21 cellular contexts compared by ENCODE assay signal in the genomic region with DNA sequence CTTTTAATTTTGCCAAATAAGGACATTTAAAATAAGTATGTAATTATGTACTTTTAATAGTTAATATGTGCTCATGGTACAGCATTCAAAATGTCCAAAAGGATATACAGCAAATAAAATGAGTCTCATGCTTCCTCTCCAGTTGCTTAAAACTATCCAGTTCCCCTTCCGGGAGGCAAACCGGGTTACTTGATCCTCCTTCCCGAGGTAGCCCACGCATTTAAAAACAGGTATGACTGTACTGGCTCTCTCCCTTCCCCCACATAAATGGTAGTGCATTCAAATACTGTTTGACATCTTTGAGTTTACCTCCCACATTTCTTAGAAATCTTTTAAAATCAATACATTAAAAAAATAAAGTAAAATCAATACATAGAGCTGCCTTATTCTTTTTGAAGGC.
"Had no signal": no experiment of that assay in that cellular context is flagged by ENCODE, and none has a peak within 500 bp of the region (broad histone marks: within the 10 kb centered on the region; RNA-seq: fewer than 3 reads in every experiment).

No MANE protein-coding gene starts in this region.

- H3K27me3 ChIP-seq: breast epithelium, right atrium auricular region, upper lobe of right lung had no signal

- H3K4me3 ChIP-seq: breast epithelium, coronary artery, lung, right atrium auricular region, upper lobe of right lung had no signal

- H3K27ac Mint-ChIP-seq: activated naive CD4-positive, alpha-beta T cell treated with anti-CD3 and anti-CD28 coated beads for 36 hours; activated naive CD8-positive, alpha-beta T cell treated with anti-CD3 and anti-CD28 coated beads, Interleukin-2, amount 10 ng/mL, durations not matched to agents 7 days and 5 days; activated T-helper 2 cell treated with anti-CD3 and anti-CD28 coated beads, Interferon-gamma antibody, Interleukin-2, Interleukin-4, amounts not matched to agents 10 μg/mL and 5 μg/mL and 100 μg/mL, durations not matched to agents 14 hours and 24 hours and 36 hours; progenitor cell of endocrine pancreas had no signal

- H3K9me3 ChIP-seq: right atrium auricular region, upper lobe of right lung had no signal

- ATAC-seq: left lobe of liver; naive thymus-derived CD4-positive, alpha-beta T cell; upper lobe of right lung; WTC11 had no signal

- DNase-seq: activated naive CD4-positive, alpha-beta T cell treated with anti-CD3 and anti-CD28 coated beads for 36 hours; activated naive CD8-positive, alpha-beta T cell treated with anti-CD3 and anti-CD28 coated beads, Interleukin-2, amount 10 ng/mL, durations not matched to agents 7 days and 5 days; activated T-cell treated with anti-CD3 and anti-CD28 coated beads, Interleukin-2, amount 50 U/mL, for 1 hour; amniotic stem cell; cerebellar nuclear complex; foreskin melanocyte; hippocampal formation; naive thymus-derived CD4-positive, alpha-beta T cell; stimulated activated CD4-positive, alpha-beta T cell treated with anti-CD3 and anti-CD28 coated beads, Interleukin-4, amount 100 ng/mL, for 24 hours; stimulated activated naive CD4-positive, alpha-beta T cell treated with Interleukin-2 at 50 U/mL for 16 hours; T-helper 1 cell; T-helper 9 cell; upper lobe of right lung had no signal

- H3K4me3 Mint-ChIP-seq: activated naive CD4-positive, alpha-beta T cell treated with anti-CD3 and anti-CD28 coated beads for 36 hours; activated naive CD8-positive, alpha-beta T cell treated with anti-CD3 and anti-CD28 coated beads, Interleukin-2, amount 10 ng/mL, durations not matched to agents 7 days and 5 days; WTC11 had no signal

- H3K27ac ChIP-seq: breast epithelium, coronary artery, right atrium auricular region, upper lobe of right lung had no signal

- H3K4me1 ChIP-seq: breast epithelium had no signal

- H3K27me3 Mint-ChIP-seq: activated naive CD8-positive, alpha-beta T cell treated with anti-CD3 and anti-CD28 coated beads, Interleukin-2, amount 10 ng/mL, durations not matched to agents 7 days and 5 days; naive thymus-derived CD4-positive, alpha-beta T cell; progenitor cell of endocrine pancreas had no signal

- H3K36me3 ChIP-seq: breast epithelium had no signal

- H3K9me3 Mint-ChIP-seq: activated T-helper 2 cell treated with anti-CD3 and anti-CD28 coated beads, Interferon-gamma antibody, Interleukin-2, Interleukin-4, amounts not matched to agents 10 μg/mL and 5 μg/mL and 100 μg/mL, durations not matched to agents 14 hours and 24 hours and 36 hours had no signal
